Comparison of ENCODE assay signal across 16 cellular contexts in the genomic region with DNA sequence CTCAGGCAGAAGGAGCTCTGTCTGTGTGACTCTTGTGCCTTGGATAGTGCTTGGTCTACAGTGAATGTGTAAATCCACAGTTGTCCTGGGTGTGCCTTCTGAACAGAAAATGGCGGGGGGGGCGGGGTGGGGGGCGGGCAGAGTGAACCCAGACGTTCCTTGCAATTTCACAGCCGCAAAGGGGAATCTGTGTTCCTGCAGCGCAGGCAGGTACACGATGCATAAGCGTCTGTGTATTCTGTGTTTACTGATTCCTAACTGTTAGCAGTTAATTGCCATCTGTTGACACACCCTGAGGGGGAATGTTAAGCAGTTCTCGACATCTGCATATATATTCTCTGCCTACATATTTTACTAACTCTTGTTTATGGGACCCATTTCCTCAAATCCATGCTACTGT.
DNase-seq lines count a peak whose midpoint lies in the region; ATAC-seq and TF ChIP-seq lines count a peak whose summit lies in the region.
"Had no signal": no experiment of that assay in that cellular context is flagged by ENCODE, and none has a peak within 500 bp of the region (broad histone marks: within the 10 kb centered on the region; RNA-seq: fewer than 3 reads in every experiment).

No MANE protein-coding gene starts in this region.

- WGBS in body of pancreas, 2 donors = 60 to 67% methylated on average over 9 of the region's 9 CpGs

- H3K27me3 Mint-ChIP-seq in brain = peaks cover 7% of the 10 kb centered on the region
- peaks cover 6% of the 10 kb centered on the region for H3K27me3 Mint-ChIP-seq in osteocyte (ENCODE audit: unreplicated experiment)

- H3K4me3 ChIP-seq in body of pancreas = no peak overlapping the region
- H3K4me3 ChIP-seq: PC-9 had no signal

- peaks cover 79% of the 10 kb centered on the region for H3K4me1 Mint-ChIP-seq in brain
- H3K4me1 Mint-ChIP-seq in osteocyte (ENCODE audit: unreplicated experiment) = peaks cover 65% of the 10 kb centered on the region

- no peaks in the 10 kb centered on the region for H3K36me3 ChIP-seq in body of pancreas (replicated peaks in 1 of 2; ENCODE audit: insufficient read depth in 1 of 2, low read depth in 2 of 2)

- peaks cover 0 to 4% (median 0%) of the 10 kb centered on the region in 5 experiments for H3K9me3 Mint-ChIP-seq in brain
- H3K9me3 Mint-ChIP-seq in osteocyte (ENCODE audit: unreplicated experiment) = no peaks in the 10 kb centered on the region
- H3K9me3 Mint-ChIP-seq: activated CD4-positive, alpha-beta T cell treated with anti-CD3 and anti-CD28 coated beads, Interleukin-2, amount 10 ng/mL, durations not matched to agents 7 days and 5 days; dendritic cell treated with granulocyte-macrophage colony-stimulating factor and Interleukin-4, amounts not matched to agents 40 ng/mL and 50 ng/mL, for 4 days had no signal

- no peaks in the 10 kb centered on the region for H3K36me3 Mint-ChIP-seq in brain
- peaks cover 2% of the 10 kb centered on the region for H3K36me3 Mint-ChIP-seq in osteocyte (ENCODE audit: unreplicated experiment)

- DNase-seq in NCI-H82 (lab: John Stamatoyannopoulos, UW) (peak; percentile 14), NCI-H82 treated with DMSO at 0.1 percent for 48 hours (lab: John Stamatoyannopoulos, UW; ENCODE audit: unreplicated experiment) (no peak), NCI-H2227 (lab: John Stamatoyannopoulos, UW; ENCODE audit: unreplicated experiment) (peak; percentile 31), osteocyte (ENCODE audit: extremely low spot score, unreplicated experiment) (no peak), NCI-H2107 treated with DMSO at 0.1 percent for 48 hours (lab: John Stamatoyannopoulos, UW; ENCODE audit: unreplicated experiment) (no peak), body of pancreas (no peak)
- DNase-seq: activated CD4-positive, alpha-beta T cell treated with anti-CD3 and anti-CD28 coated beads, Interleukin-2, amount 10 ng/mL, durations not matched to agents 7 days and 5 days; activated T-cell treated with anti-CD3 and anti-CD28 coated beads, Interleukin-2, amount 50 U/mL, for 72 hours; COR-L47; NCI-H2029; PC-9; substantia nigra had no signal

- no peaks in the 10 kb centered on the region for H3K9me3 ChIP-seq in body of pancreas

- TF ChIP-seq CTCF in brain (conservative IDR thresholded peaks at IDR 0.05) (no peak), osteocyte (IDR thresholded peaks at IDR 0.05) (no peak), body of pancreas (IDR thresholded peaks at IDR 0.05) (no peak)

- no peak overlapping the region for H3K27ac ChIP-seq in body of pancreas
- H3K27ac ChIP-seq: PC-9 had no signal

- H3K27me3 ChIP-seq in body of pancreas = no peaks in the 10 kb centered on the region

- H3K27ac Mint-ChIP-seq in brain (peak overlapping the region; percentile 8 to 97 (median 81)), osteocyte (ENCODE audit: unreplicated experiment) (peak overlapping the region; percentile 100)
- H3K27ac Mint-ChIP-seq: activated CD4-positive, alpha-beta T cell treated with anti-CD3 and anti-CD28 coated beads, Interleukin-2, amount 10 ng/mL, durations not matched to agents 7 days and 5 days; activated T-cell treated with anti-CD3 and anti-CD28 coated beads, Interleukin-2, amount 50 U/mL, for 72 hours; dendritic cell treated with granulocyte-macrophage colony-stimulating factor and Interleukin-4, amounts not matched to agents 40 ng/mL and 50 ng/mL, for 4 days had no signal

- ATAC-seq in GM18861 (IDR thresholded peaks at IDR 0.05; ENCODE audit: unreplicated experiment) = no peak
- no peak for ATAC-seq in body of pancreas
- ATAC-seq: activated T-cell treated with anti-CD3 and anti-CD28 coated beads, Interleukin-2, amount 50 U/mL, for 72 hours; HCT116 had no signal

- TF ChIP-seq POLR2A in body of pancreas (IDR thresholded peaks at IDR 0.05) = no peak

- H3K4me3 Mint-ChIP-seq in brain (peak overlapping the region in 1 of 5 experiments; percentile 1), osteocyte (ENCODE audit: unreplicated experiment) (no peak overlapping the region)
- H3K4me3 Mint-ChIP-seq: activated CD4-positive, alpha-beta T cell treated with anti-CD3 and anti-CD28 coated beads, Interleukin-2, amount 10 ng/mL, durations not matched to agents 7 days and 5 days; activated T-cell treated with anti-CD3 and anti-CD28 coated beads, Interleukin-2, amount 50 U/mL, for 72 hours; dendritic cell treated with granulocyte-macrophage colony-stimulating factor and Interleukin-4, amounts not matched to agents 40 ng/mL and 50 ng/mL, for 4 days had no signal

- intact Hi-C loops in body of pancreas (cut with DNase I) = loop anchor here (10.0 kb wide), 1 partner anchor 337 kb away; no protein-coding TSS in a partner anchor

- H3K4me1 ChIP-seq in body of pancreas = peaks cover 23% of the 10 kb centered on the region

Comparison
In these comparisons a context has a peak if more than half of its experiments do, and no peak if none do; other contexts are left out.
1. DNase-seq: peak in NCI-H82 (single experiment) and NCI-H2227 (single experiment); none in NCI-H82 treated with DMSO at 0.1 percent for 48 hours (single experiment), osteocyte (single experiment), NCI-H2107 treated with DMSO at 0.1 percent for 48 hours (single experiment) and body of pancreas (0 of 4).